In genomic region chr15:96457852-96458251, GRCh38 we compare ENCODE assay signal across 2 cellular contexts.
TF ChIP-seq lines count a peak whose summit lies in the region.

No MANE protein-coding gene starts in this region.

TF ChIP-seq in IMR-90, 13 proteins besides CTCF, POLR2A, EP300 and RAD21:
- TF ChIP-seq MAFK (IDR thresholded peaks at IDR 0.05; ENCODE audit: low read depth, low read length) = no peak
- TF ChIP-seq NFE2L2 (IDR thresholded peaks at IDR 0.05; ENCODE audit: low read depth, low read length) = no peak
- no peak for TF ChIP-seq SMC3 (IDR thresholded peaks at IDR 0.05; ENCODE audit: low read depth, low read length)
- no peak for TF ChIP-seq MXI1 (IDR thresholded peaks at IDR 0.05; ENCODE audit: borderline replicate concordance, low read depth, low read length)
- no peak for TF ChIP-seq MAZ (IDR thresholded peaks at IDR 0.05; ENCODE audit: borderline replicate concordance, low read depth, low read length)
- no peak for TF ChIP-seq USF2 (IDR thresholded peaks at IDR 0.05; ENCODE audit: low read depth, low read length)
- no peak for TF ChIP-seq BHLHE40 (IDR thresholded peaks at IDR 0.05; ENCODE audit: low read depth, low read length)
- no peak for TF ChIP-seq CHD1 (IDR thresholded peaks at IDR 0.05; ENCODE audit: low read depth, low read length)

TF ChIP-seq in K562, 482 proteins besides CTCF, POLR2A, EP300 and RAD21:
- TF ChIP-seq CHAMP1 (IDR thresholded peaks at IDR 0.05) = no peak
- no peak for TF ChIP-seq ZNF324 (CRISPR knock-in tag; IDR thresholded peaks at IDR 0.05)
- TF ChIP-seq ZBTB2 (IDR thresholded peaks at IDR 0.05) = no peak
- no peak for TF ChIP-seq MTF1 (CRISPR knock-in tag; IDR thresholded peaks at IDR 0.05; ENCODE audit: borderline replicate concordance)
- TF ChIP-seq MYBL2 (IDR thresholded peaks at IDR 0.05; ENCODE audit: low read depth) = no peak
- no peak for TF ChIP-seq MYBL2 (CRISPR knock-in tag; IDR thresholded peaks at IDR 0.05; ENCODE audit: borderline replicate concordance)
- no peak for TF ChIP-seq SFPQ (IDR thresholded peaks at IDR 0.05; ENCODE audit: low read depth, low read length)
- no peak for TF ChIP-seq ZNF695 (CRISPR knock-in tag; IDR thresholded peaks at IDR 0.05)
- no peak for TF ChIP-seq MLLT1 (IDR thresholded peaks at IDR 0.05)
- TF ChIP-seq ZNF512 (tag; IDR thresholded peaks at IDR 0.05) = no peak
- no peak for TF ChIP-seq MAZ (CRISPR knock-in tag; conservative IDR thresholded peaks at IDR 0.05 in 1 of 2, IDR thresholded peaks at IDR 0.05 in 1 of 2)
- no peak for TF ChIP-seq FOXK2 (conservative IDR thresholded peaks at IDR 0.05 in 1 of 2, IDR thresholded peaks at IDR 0.05 in 1 of 2; ENCODE audit: low read depth in 2 of 2)
